12 cellular contexts compared by ENCODE assay signal in genomic region chr2:10239561-10239967, GRCh38.
DNase-seq lines count a peak whose midpoint lies in the region; TF ChIP-seq lines count a peak whose summit lies in the region.
"Had no signal": no experiment of that assay in that cellular context is flagged by ENCODE, and none has a peak within 500 bp of the region (broad histone marks: within the 10 kb centered on the region; RNA-seq: fewer than 3 reads in every experiment).

No MANE protein-coding gene starts in this region.

- H3K27ac ChIP-seq in MM.1S (ENCODE audit: low read length) (no peak overlapping the region), SJCRH30 (no peak overlapping the region)
- H3K27ac ChIP-seq: SJSA1, thyroid gland had no signal

- H3K9me2 ChIP-seq in MM.1S (replicated peaks; ENCODE audit: insufficient read depth, low read length): no peaks in the 10 kb centered on the region

- H4K20me1 ChIP-seq in MM.1S (ENCODE audit: insufficient read depth, low read length): no peaks in the 10 kb centered on the region

- TF ChIP-seq CTCF in GM12865 (IDR thresholded peaks at IDR 0.05; ENCODE audit: insufficient read depth, low read depth, low read length, missing control alignments) (peak; percentile 19), MM.1S (IDR thresholded peaks at IDR 0.05; ENCODE audit: low read length) (peak; percentile 17; the same call in 1 of the 2 replicates), cardiac fibroblast (IDR thresholded peaks at IDR 0.05; ENCODE audit: low read depth, low read length) (peak; percentile 26)

- H3K4me3 ChIP-seq in GM12865 (ENCODE audit: low read depth, low read length) (no peak overlapping the region), MM.1S (ENCODE audit: low read length) (no peak overlapping the region), cardiac fibroblast (replicated peaks in 1 of 2; ENCODE audit: low read depth in 2 of 2, low read length in 2 of 2) (no peak overlapping the region), SJCRH30 (no peak overlapping the region)
- H3K4me3 ChIP-seq: SJSA1, thyroid gland had no signal

- no peak overlapping the region for H2AFZ ChIP-seq in MM.1S (ENCODE audit: low read length)

- H3K36me3 ChIP-seq in MM.1S (replicated peaks; ENCODE audit: insufficient read depth, low read length) (no peaks in the 10 kb centered on the region), SJCRH30 (no peaks in the 10 kb centered on the region)
- H3K36me3 ChIP-seq: SJSA1, thyroid gland had no signal

- no peaks in the 10 kb centered on the region for H3K9me3 ChIP-seq in MM.1S (replicated peaks; ENCODE audit: insufficient read depth, low read length)
- H3K9me3 ChIP-seq in SJCRH30 (replicated peaks): no peaks in the 10 kb centered on the region
- H3K9me3 ChIP-seq: SJSA1, thyroid gland had no signal

- no peaks in the 10 kb centered on the region for H3F3A ChIP-seq in MM.1S (ENCODE audit: insufficient read depth, low read length)

- H3K4me2 ChIP-seq in MM.1S (ENCODE audit: low read depth, low read length): no peak overlapping the region

- no peak overlapping the region for H3K9ac ChIP-seq in MM.1S (ENCODE audit: low read length)

- no peaks in the 10 kb centered on the region for H3K79me2 ChIP-seq in MM.1S (ENCODE audit: low read length)

- H3K27me3 ChIP-seq in MM.1S (replicated peaks; ENCODE audit: insufficient read depth, low read length) (peaks cover 44% of the 10 kb centered on the region), SJCRH30 (no peaks in the 10 kb centered on the region)
- H3K27me3 ChIP-seq: SJSA1, thyroid gland had no signal

- no peaks in the 10 kb centered on the region for H3K4me1 ChIP-seq in MM.1S (ENCODE audit: low read length)
- H3K4me1 ChIP-seq in SJCRH30: peaks cover 5% of the 10 kb centered on the region
- H3K4me1 ChIP-seq: SJSA1, thyroid gland had no signal

- peak; percentile 11 for DNase-seq in GM12865 (ENCODE audit: low read depth)
- no peak for DNase-seq in MM.1S
- DNase-seq in cardiac fibroblast (ENCODE audit: low read depth in 2 of 2): no peak
- DNase-seq in retina: peak; percentile 51
- DNase-seq in NCI-H1694 (lab: John Stamatoyannopoulos, UW): no peak
- DNase-seq in SJCRH30: no peak
- DNase-seq in NCI-H146 treated with DMSO at 0.1 percent for 48 hours (lab: John Stamatoyannopoulos, UW; ENCODE audit: unreplicated experiment): no peak
- DNase-seq: activated T-cell treated with anti-CD3 and anti-CD28 coated beads, Interleukin-2, amount 50 U/mL, for 72 hours; Calu3; NCI-H446 treated with DMSO at 0.1 percent for 48 hours; thyroid gland had no signal

Comparison
In these comparisons a context has a peak if more than half of its experiments do, and no peak if none do; other contexts are left out.
1. DNase-seq: peak in GM12865 (single experiment) and retina (single experiment); none in MM.1S (single experiment), cardiac fibroblast (0 of 2), NCI-H1694 (single experiment), SJCRH30 (0 of 2) and NCI-H146 treated with DMSO at 0.1 percent for 48 hours (single experiment).
2. Peak in every context shown above with its lines, with median percentiles within 50 percentile points of each other: CTCF ChIP-seq.